Comparison of ENCODE assay signal across 25 cellular contexts in genomic region chrX:101787934-101788333, GRCh38.
"Had no signal": no experiment of that assay in that cellular context is flagged by ENCODE, and none has a peak within 500 bp of the region (broad histone marks: within the 10 kb centered on the region; RNA-seq: fewer than 3 reads in every experiment).

No MANE protein-coding gene starts in this region.

- H3K36me3 ChIP-seq: esophagus muscularis mucosa, heart right ventricle, lower lobe of right lung, ovary, sigmoid colon, stomach, thyroid gland had no signal

- H3K4me3 ChIP-seq: esophagus muscularis mucosa, heart right ventricle, lower lobe of right lung, ovary, psoas muscle, sigmoid colon, stomach, thyroid gland had no signal

- DNase-seq: effector CD8-positive, alpha-beta T cell; foreskin keratinocyte; glutamatergic neuron; heart right ventricle; hippocampal formation; immature natural killer cell; left ventricle myocardium superior; lower lobe of right lung; natural killer cell; occipital lobe; ovary; psoas muscle; right cardiac atrium; sigmoid colon; stimulated activated CD4-positive, alpha-beta T cell treated with anti-CD3 and anti-CD28 coated beads, Interleukin-2, amount 100 ng/mL, for 24 hours; stimulated activated CD4-positive, alpha-beta T cell treated with anti-CD3 and anti-CD28 coated beads, Interleukin-4, amount 100 ng/mL, for 24 hours; stimulated activated naive CD4-positive, alpha-beta T cell treated with Interleukin-2 at 50 U/mL for 16 hours; stomach; thyroid gland had no signal

- FAIRE-seq: endothelial cell of umbilical vein, keratinocyte had no signal

- H3K9me3 Mint-ChIP-seq: dendritic cell treated with granulocyte-macrophage colony-stimulating factor and Interleukin-4, amounts not matched to agents 40 ng/mL and 50 ng/mL, for 4 days; immature natural killer cell; natural killer cell; stimulated activated effector memory CD8-positive, alpha-beta T cell treated with anti-CD3 and anti-CD28 coated beads, Interleukin-12 subunit alpha, Interleukin-12 subunit beta, amount 100 ng/mL, for 72 hours; type B pancreatic cell had no signal

- H3K4me1 ChIP-seq: esophagus muscularis mucosa, foreskin keratinocyte, heart right ventricle, lower lobe of right lung, psoas muscle, sigmoid colon, stomach, thyroid gland had no signal

- H3K27ac ChIP-seq: esophagus muscularis mucosa, foreskin keratinocyte, heart right ventricle, lower lobe of right lung, ovary, psoas muscle, sigmoid colon, stomach, thyroid gland had no signal

- H3K27ac Mint-ChIP-seq: dendritic cell treated with granulocyte-macrophage colony-stimulating factor and Interleukin-4, amounts not matched to agents 40 ng/mL and 50 ng/mL, for 4 days; immature natural killer cell; natural killer cell; stimulated activated effector memory CD8-positive, alpha-beta T cell treated with anti-CD3 and anti-CD28 coated beads, Interleukin-12 subunit alpha, Interleukin-12 subunit beta, amount 100 ng/mL, for 72 hours; type B pancreatic cell had no signal

- H3K27me3 Mint-ChIP-seq: dendritic cell treated with granulocyte-macrophage colony-stimulating factor and Interleukin-4, amounts not matched to agents 40 ng/mL and 50 ng/mL, for 4 days; type B pancreatic cell had no signal

- H3K4me1 Mint-ChIP-seq: immature natural killer cell; natural killer cell; stimulated activated effector memory CD8-positive, alpha-beta T cell treated with anti-CD3 and anti-CD28 coated beads, Interleukin-12 subunit alpha, Interleukin-12 subunit beta, amount 100 ng/mL, for 72 hours had no signal

- H3K36me3 Mint-ChIP-seq: immature natural killer cell; natural killer cell; stimulated activated effector memory CD8-positive, alpha-beta T cell treated with anti-CD3 and anti-CD28 coated beads, Interleukin-12 subunit alpha, Interleukin-12 subunit beta, amount 100 ng/mL, for 72 hours; type B pancreatic cell had no signal

- H3K9me3 ChIP-seq: esophagus muscularis mucosa, heart right ventricle, lower lobe of right lung, ovary, psoas muscle, sigmoid colon, stomach, thyroid gland had no signal

- H3K27me3 ChIP-seq: esophagus muscularis mucosa, foreskin keratinocyte, ovary, sigmoid colon, stomach, thyroid gland had no signal

- ATAC-seq: foreskin keratinocyte; heart right ventricle; left ventricle myocardium superior; lower lobe of right lung; natural killer cell; psoas muscle; right cardiac atrium; stimulated activated effector memory CD8-positive, alpha-beta T cell treated with anti-CD3 and anti-CD28 coated beads, Interleukin-12 subunit alpha, Interleukin-12 subunit beta, amount 100 ng/mL, for 72 hours had no signal

- H3K4me3 Mint-ChIP-seq: dendritic cell treated with granulocyte-macrophage colony-stimulating factor and Interleukin-4, amounts not matched to agents 40 ng/mL and 50 ng/mL, for 4 days; immature natural killer cell; natural killer cell; stimulated activated effector memory CD8-positive, alpha-beta T cell treated with anti-CD3 and anti-CD28 coated beads, Interleukin-12 subunit alpha, Interleukin-12 subunit beta, amount 100 ng/mL, for 72 hours; type B pancreatic cell had no signal
